Comparison of ENCODE assay signal across 8 cellular contexts in genomic region chr6:52994789-52995078, GRCh38. TPM values are rescaled to one million over a fixed set of nuclear protein-coding genes. Genes with fewer than 3 reads are reported as not detected.
A peak's percentile ranks its signal among the peaks of the same experiment; 100 is the strongest.
DNase-seq lines count a peak whose midpoint lies in the region; ATAC-seq and TF ChIP-seq lines count a peak whose summit lies in the region.

No MANE protein-coding gene starts in this region.

- H4K20me1 ChIP-seq in IMR-90 (ENCODE audit: insufficient read depth, low read length) = no peaks in the 10 kb centered on the region

- peak overlapping the region; percentile 77 for H3K4me2 ChIP-seq in IMR-90 (ENCODE audit: low read depth, low read length)
- H3K4me2 ChIP-seq in neuronal stem cell (ENCODE audit: insufficient read depth, low read length, poor library complexity, severe bottlenecking) = peak overlapping the region; percentile 74

- H4K91ac ChIP-seq in IMR-90 (ENCODE audit: insufficient read depth, low read depth, low read length) (peak overlapping the region; percentile 90), neuronal stem cell (ENCODE audit: low read depth, low read length, poor library complexity) (no peak overlapping the region)

- H2BK120ac ChIP-seq in IMR-90 (ENCODE audit: low read depth, low read length) = peak overlapping the region; percentile 50
- H2BK120ac ChIP-seq in neuronal stem cell (ENCODE audit: low read depth, low read length) = no peak overlapping the region

- ATAC-seq in GM21528 (IDR thresholded peaks at IDR 0.05; ENCODE audit: low FRiP score, unreplicated experiment) (peak; percentile 34), IMR-90 (ENCODE audit: low read depth) (peak; percentile 22)
- peak; percentile 21 to 26 for ATAC-seq in activated T-cell treated with anti-CD3 and anti-CD28 coated beads, Interleukin-2, amount 50 U/mL, for 72 hours (replicated peaks in 1 of 2)

- peak overlapping the region; percentile 50; the same call in 1 of the 2 replicates for H2AK5ac ChIP-seq in IMR-90 (ENCODE audit: low read depth, low read length)
- peak overlapping the region; percentile 85 for H2AK5ac ChIP-seq in neuronal stem cell (ENCODE audit: low read depth, low read length)

- H3K27ac ChIP-seq in IMR-90 (ENCODE audit: insufficient read depth, low read length) = peak overlapping the region; percentile 88
- peak overlapping the region; percentile 98 for H3K27ac ChIP-seq in neuronal stem cell (replicated peaks; ENCODE audit: low read length)

- BruUV-seq in IMR-90 (replicated peaks; lab: Mats Ljungman, UMichigan) = no TSS peak

- H3K79me1 ChIP-seq in IMR-90 (ENCODE audit: low read depth in 1 of 2, low read length in 2 of 2) = peaks cover 6 to 19% of the 10 kb centered on the region in 2 experiments; a peak in 2 of 4 replicates
- no peaks in the 10 kb centered on the region for H3K79me1 ChIP-seq in neuronal stem cell (ENCODE audit: low read depth, low read length)

- H2BK12ac ChIP-seq in neuronal stem cell (ENCODE audit: low read length) = no peak overlapping the region

- H3K9me3 ChIP-seq in IMR-90 (ENCODE audit: control insufficient read depth, insufficient read depth, low read length) (no peaks in the 10 kb centered on the region), neuronal stem cell (replicated peaks in 1 of 2; ENCODE audit: control insufficient read depth in 2 of 2, insufficient read depth in 1 of 2, low read depth in 1 of 2, low read length in 2 of 2) (no peaks in the 10 kb centered on the region)

- H3K23ac ChIP-seq in IMR-90 (ENCODE audit: low read depth, low read length) (peak overlapping the region; percentile 68), neuronal stem cell (ENCODE audit: low read depth, low read length, poor library complexity) (peak overlapping the region; percentile 30)

- TF ChIP-seq CTCF in IMR-90 (conservative IDR thresholded peaks at IDR 0.05; ENCODE audit: low read depth, low read length) = no peak
- TF ChIP-seq CTCF in fibroblast of villous mesenchyme (IDR thresholded peaks at IDR 0.05; ENCODE audit: insufficient read depth, low read depth, low read length) = no peak

- CTCF ChIA-PET in IMR-90 (lab: Yijun Ruan, JAX) = interaction anchor here (0.6 to 0.8 kb wide), 2 partner anchors 78 to 81 kb away, joined by 3 read pairs; no protein-coding TSS in a partner anchor

- H3K4me3 ChIP-seq in IMR-90 (ENCODE audit: insufficient read depth, low read depth, low read length) (peak overlapping the region; percentile 58), fibroblast of villous mesenchyme (ENCODE audit: low read depth, low read length) (peak overlapping the region; percentile 84), neuronal stem cell (ENCODE audit: low read length in 2 of 2) (peak overlapping the region; percentile 88 to 91)

- H3K9ac ChIP-seq in IMR-90 (ENCODE audit: low read depth, low read length) (peak overlapping the region; percentile 91), neuronal stem cell (ENCODE audit: low read depth, low read length, poor library complexity) (peak overlapping the region; percentile 85)

- H3K14ac ChIP-seq in IMR-90 (replicated peaks; ENCODE audit: low read depth, low read length) (peak overlapping the region; percentile 81), neuronal stem cell (ENCODE audit: low read length) (peak overlapping the region; percentile 56)

- intact Hi-C loops in IMR-90 (cut with micrococcal nuclease) = loop anchor here (1.0 to 5.0 kb wide), 7 partner anchors 48 to 584 kb away; no protein-coding TSS in a partner anchor

- H3K4ac ChIP-seq in IMR-90 (ENCODE audit: low read depth, low read length) (peak overlapping the region; percentile 86), neuronal stem cell (ENCODE audit: low read length) (peak overlapping the region; percentile 4)

- TF ChIP-seq RAD21 in IMR-90 (IDR thresholded peaks at IDR 0.05; ENCODE audit: low read length) = no peak

- H3K27me3 ChIP-seq in IMR-90 (ENCODE audit: control insufficient read depth, insufficient read depth, low read length) (no peaks in the 10 kb centered on the region), neuronal stem cell (ENCODE audit: control insufficient read depth in 3 of 3, insufficient read depth in 3 of 3, low read depth in 1 of 3, low read length in 3 of 3) (no peaks in the 10 kb centered on the region)

- DNase-seq in G401 (ENCODE audit: low spot score) (peak; percentile 60), IMR-90 (peak; percentile 8), fibroblast of villous mesenchyme (ENCODE audit: low read depth) (no peak), neuronal stem cell (ENCODE audit: low spot score) (no peak), SW 1271 (lab: John Stamatoyannopoulos, UW) (no peak)
- DNase-seq in activated T-cell treated with anti-CD3 and anti-CD28 coated beads, Interleukin-2, amount 50 U/mL, for 72 hours = peak; percentile 42 to 53
- DNase-seq in effector CD8-positive, alpha-beta T cell (lab: John Stamatoyannopoulos, UW) = no peak

- H3K9me1 ChIP-seq in IMR-90 (ENCODE audit: insufficient read depth, low read length) = peaks cover 6% of the 10 kb centered on the region

- peaks cover 8% of the 10 kb centered on the region for H3K27me3 Mint-ChIP-seq in activated T-cell treated with anti-CD3 and anti-CD28 coated beads, Interleukin-2, amount 50 U/mL, for 72 hours (ENCODE audit: low read depth)

- peak overlapping the region; percentile 100 for H3K27ac Mint-ChIP-seq in activated T-cell treated with anti-CD3 and anti-CD28 coated beads, Interleukin-2, amount 50 U/mL, for 72 hours

- H2BK15ac ChIP-seq in IMR-90 (ENCODE audit: low read depth, low read length) (peak overlapping the region; percentile 53; the same call in 1 of the 3 replicates), neuronal stem cell (ENCODE audit: low read length) (no peak overlapping the region)

- no peak for TF ChIP-seq POLR2A in IMR-90 (IDR thresholded peaks at IDR 0.05; ENCODE audit: low read depth, low read length)

- no peaks in the 10 kb centered on the region for H3K9me3 Mint-ChIP-seq in activated T-cell treated with anti-CD3 and anti-CD28 coated beads, Interleukin-2, amount 50 U/mL, for 72 hours

- H2AK9ac ChIP-seq in IMR-90 (replicated peaks; ENCODE audit: low read depth, low read length, poor library complexity) = peak overlapping the region; percentile 90

- in situ Hi-C loops in G401 (cut with HindIII; ENCODE audit: low sequenced_read_pairs) (no loop called here), IMR-90 (cut with MboI; ENCODE audit: low sequenced_read_pairs) (loop anchor here (5.0 kb wide), 1 partner anchor 587 kb away; no protein-coding TSS in a partner anchor)

- 0% methylated on average over 10 of the region's 17 CpGs; no CpG with 5 or more reads in 1 of the 2 experiments for WGBS in IMR-90 (ENCODE audit: extremely low coverage in 2 of 2, insufficient read length in 1 of 2), 2 experiments
- WGBS in neuronal stem cell (ENCODE audit: extremely low coverage in 2 of 2, insufficient read length in 2 of 2, insufficient replicate concordance in 1 of 2), 2 donors = no CpG with 5 or more reads among the region's 17 CpGs

- H4K5ac ChIP-seq in IMR-90 (ENCODE audit: low read depth, low read length) = peak overlapping the region; percentile 50

- dilution Hi-C loops in IMR-90 (cut with HindIII; ENCODE audit: low sequenced_read_pairs, unreplicated experiment) = no loop called here

- H3K36me3 Mint-ChIP-seq in activated T-cell treated with anti-CD3 and anti-CD28 coated beads, Interleukin-2, amount 50 U/mL, for 72 hours (ENCODE audit: insufficient read depth in 2 of 2) = peaks cover 9 to 11% of the 10 kb centered on the region in 2 donors

- H3K4me1 ChIP-seq in IMR-90 (ENCODE audit: control insufficient read depth, insufficient read depth, low read length) (peaks cover 8% of the 10 kb centered on the region), neuronal stem cell (ENCODE audit: control insufficient read depth in 2 of 2, insufficient read depth in 1 of 2, low read depth in 1 of 2, low read length in 2 of 2) (no peaks in the 10 kb centered on the region)

- H3K4me1 Mint-ChIP-seq in activated T-cell treated with anti-CD3 and anti-CD28 coated beads, Interleukin-2, amount 50 U/mL, for 72 hours (ENCODE audit: low read depth) = peaks cover 66% of the 10 kb centered on the region

- H3K56ac ChIP-seq in IMR-90 (ENCODE audit: extremely low read depth, insufficient read depth, low read length) = peak overlapping the region; percentile 91

- peak overlapping the region; percentile 86 to 98 for H3K4me3 Mint-ChIP-seq in activated T-cell treated with anti-CD3 and anti-CD28 coated beads, Interleukin-2, amount 50 U/mL, for 72 hours

- POLR2A ChIA-PET in IMR-90 (lab: Charles Lee; ENCODE audit: unreplicated experiment) = interaction anchor here (0.7 kb wide), 1 partner anchor 312 kb away, joined by 5 read pairs; no protein-coding TSS in a partner anchor

- H2BK20ac ChIP-seq in IMR-90 (ENCODE audit: low read depth, low read length) = 0 out of 2 replicates have a peak overlapping the region, but pooled peaks have one; percentile 11

- H2AFZ ChIP-seq in IMR-90 (replicated peaks; ENCODE audit: low read length, poor library complexity) (peak overlapping the region; percentile 87), neuronal stem cell (ENCODE audit: low read length) (peak overlapping the region; percentile 91)

- H3K18ac ChIP-seq in IMR-90 (ENCODE audit: low read depth, low read length) (peak overlapping the region; percentile 53), neuronal stem cell (ENCODE audit: low read length) (peak overlapping the region; percentile 98)

- H4K8ac ChIP-seq in IMR-90 (ENCODE audit: low read depth in 2 of 2, low read length in 2 of 2) (peak overlapping the region; percentile 61 to 86), neuronal stem cell (ENCODE audit: low read depth, low read length) (no peak overlapping the region)

- H3K36me3 ChIP-seq in IMR-90 (ENCODE audit: control insufficient read depth, insufficient read depth, low read length) (no peaks in the 10 kb centered on the region), neuronal stem cell (replicated peaks in 1 of 2; ENCODE audit: control insufficient read depth in 2 of 2, insufficient read depth in 2 of 2, low read length in 2 of 2) (peaks cover 0 to 27% of the 10 kb centered on the region in 2 donors)

- H2BK5ac ChIP-seq in IMR-90 (ENCODE audit: low read depth, low read length, poor library complexity, severe bottlenecking) (peak overlapping the region; percentile 81), neuronal stem cell (ENCODE audit: low read length) (peak overlapping the region; percentile 88)

TF ChIP-seq in IMR-90, 13 proteins besides CTCF, POLR2A, EP300 and RAD21 (continues in another document):
- TF ChIP-seq FOS (IDR thresholded peaks at IDR 0.05; ENCODE audit: low read depth, low read length) (no peak), BHLHE40 (IDR thresholded peaks at IDR 0.05; ENCODE audit: low read depth, low read length) (no peak)

RNA-seq across cellular contexts. Expression of gene GSTA4, which starts 0.3 kb away (rescaled TPM):
- total RNA-seq in G401 (2014; rRNA removed; shearing (Covaris generic)) = 37.7 and 42.0 TPM in 2 replicates
- total RNA-seq in IMR-90 (2012; rRNA removed) = 26.9 and 35.8 TPM in 2 replicates
- polyA plus RNA-seq in IMR-90 (2012; rRNA removed) = 29.6 and 35.6 TPM in 2 replicates
- polyA plus RNA-seq in IMR-90 (2012; cell fraction: cytosol; rRNA removed) = 7.6 and 12.7 TPM in 2 replicates
- 4.2 and 41.9 TPM in 2 replicates for polyA plus RNA-seq in IMR-90 (2012; cell fraction: nucleus; rRNA removed; ENCODE audit: low replicate concordance)
- total RNA-seq in activated T-cell treated with anti-CD3 and anti-CD28 coated beads, Interleukin-2, amount 50 U/mL, for 72 hours = 10 to 100 TPM; 17.5 to 21.4 TPM
- 22.5 and 25.9 TPM in 2 replicates for total RNA-seq in fibroblast of villous mesenchyme
- polyA plus RNA-seq in neuronal stem cell (2013, experiment 1 of 2) = 55.7 TPM
- polyA plus RNA-seq in neuronal stem cell (2013, experiment 2 of 2) = 55.9 TPM

Comparison
In these comparisons a context has a peak if more than half of its experiments do, and no peak if none do; other contexts are left out.
1. DNase-seq: peak in G401 (single experiment), IMR-90 (single experiment) and activated T-cell treated with anti-CD3 and anti-CD28 coated beads, Interleukin-2, amount 50 U/mL, for 72 hours (2 of 2); none in fibroblast of villous mesenchyme (single experiment), neuronal stem cell (single experiment), effector CD8-positive, alpha-beta T cell (single experiment) and SW 1271 (0 of 2).
2. Peak in every context shown above with its lines, with median percentiles within 50 percentile points of each other: ATAC-seq and H3K4me3 ChIP-seq.